10 cellular contexts compared by ENCODE assay signal in the genomic region with DNA sequence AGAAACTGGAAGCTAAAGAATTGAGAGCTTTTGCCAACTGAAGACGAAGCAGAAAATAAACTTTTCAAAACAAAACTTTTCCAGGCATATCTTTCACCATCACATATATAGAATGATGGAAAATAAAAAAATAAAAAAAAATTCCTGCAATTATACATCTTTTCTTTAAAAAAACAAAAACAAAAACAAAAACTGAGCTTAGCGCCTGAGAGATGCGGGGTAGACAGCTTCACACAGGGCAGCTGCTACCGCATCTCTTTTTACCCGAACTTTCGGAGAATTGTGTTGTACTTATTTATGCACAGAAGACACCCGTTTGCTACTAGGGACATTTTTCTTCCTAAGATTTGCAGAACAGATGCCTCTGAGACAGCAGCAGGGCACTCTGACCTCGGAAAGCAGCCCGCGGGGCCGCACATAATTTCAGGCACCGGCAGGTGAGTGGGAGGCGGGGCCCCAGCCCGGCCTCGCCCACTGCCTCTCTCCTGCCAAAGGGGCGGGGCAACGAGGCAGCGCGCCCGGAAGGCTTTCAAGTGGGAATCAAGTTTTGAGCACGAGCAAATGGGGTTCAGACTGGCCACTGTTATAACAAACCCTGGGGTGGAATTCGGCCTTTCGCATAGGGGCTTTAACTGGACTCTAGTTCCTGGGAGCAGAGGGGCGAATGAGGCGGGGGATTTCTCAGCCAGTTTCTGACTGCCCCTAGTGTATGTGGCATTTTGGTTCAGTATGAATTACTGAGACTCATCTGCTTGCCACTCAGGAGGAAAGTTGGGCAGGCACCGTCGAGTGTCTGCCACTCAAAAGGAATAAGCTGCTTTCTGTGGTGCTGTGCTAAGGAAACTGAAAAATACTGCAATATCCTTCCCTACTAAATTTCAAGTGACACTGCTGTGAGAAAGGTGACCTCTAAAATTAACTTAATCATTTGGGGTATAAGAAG. TPM values are rescaled to one million over a fixed set of nuclear protein-coding genes. Genes with fewer than 3 reads are reported as not detected.
DNase-seq lines count a peak whose midpoint lies in the region; ATAC-seq and TF ChIP-seq lines count a peak whose summit lies in the region.
"Had no signal": no experiment of that assay in that cellular context is flagged by ENCODE, and none has a peak within 500 bp of the region (broad histone marks: within the 10 kb centered on the region; RNA-seq: fewer than 3 reads in every experiment).

No MANE protein-coding gene starts in this region.

- H3K27me3 ChIP-seq in NT2/D1 (ENCODE audit: insufficient read depth, insufficient read length) (peaks cover 11% of the 10 kb centered on the region), left ventricle myocardium inferior (ENCODE audit: low read depth) (no peaks in the 10 kb centered on the region), trophoblast cell (ENCODE audit: insufficient read depth, low read length) (no peaks in the 10 kb centered on the region), MG63 (no peaks in the 10 kb centered on the region)

- peak overlapping the region; percentile 63 for H2BK5ac ChIP-seq in trophoblast cell (ENCODE audit: low read depth, low read length, poor library complexity)

- peak overlapping the region; percentile 54 for H4K8ac ChIP-seq in trophoblast cell (ENCODE audit: low read depth, low read length)

- H2BK12ac ChIP-seq in trophoblast cell (ENCODE audit: low read length) = no peak overlapping the region

- H2AFZ ChIP-seq in trophoblast cell (ENCODE audit: insufficient read depth, low read length, poor library complexity) = peak overlapping the region; percentile 10
- H2AFZ ChIP-seq: PC-9 had no signal

- no peaks in the 10 kb centered on the region for H3K4me1 ChIP-seq in NT2/D1 (ENCODE audit: insufficient read depth, insufficient read length)
- H3K4me1 ChIP-seq in left ventricle myocardium inferior = peaks cover 28% of the 10 kb centered on the region
- peaks cover 6% of the 10 kb centered on the region in 2 experiments for H3K4me1 ChIP-seq in trophoblast cell (ENCODE audit: control insufficient read depth in 1 of 2, insufficient read depth in 2 of 2, low read length in 2 of 2)

- H3K4me2 ChIP-seq in trophoblast cell (ENCODE audit: low read length) = peak overlapping the region; percentile 85
- H3K4me2 ChIP-seq: PC-9 had no signal

- peak overlapping the region; percentile 14 for H3K4me3 ChIP-seq in NT2/D1 (ENCODE audit: insufficient read length, low read depth)
- peak overlapping the region; percentile 10 for H3K4me3 ChIP-seq in left ventricle myocardium inferior
- peak overlapping the region; percentile 55 for H3K4me3 ChIP-seq in trophoblast cell (ENCODE audit: low read depth, low read length)
- H3K4me3 ChIP-seq in MG63 = no peak overlapping the region
- H3K4me3 ChIP-seq: PC-9 had no signal

- peak overlapping the region; percentile 62 for H4K12ac ChIP-seq in trophoblast cell (ENCODE audit: low read depth, low read length)

- intact Hi-C loops in left ventricle myocardium inferior (cut with micrococcal nuclease) = no loop called here

- peak overlapping the region; percentile 15 for H3K14ac ChIP-seq in trophoblast cell (ENCODE audit: low read length)

- H3K27ac ChIP-seq in left ventricle myocardium inferior (replicated peaks) = no peak overlapping the region
- no peak overlapping the region for H3K27ac ChIP-seq in trophoblast cell (ENCODE audit: low read depth, low read length)
- H3K27ac ChIP-seq: PC-9 had no signal

- WGBS in trophoblast cell (ENCODE audit: extremely low coverage, insufficient coverage, insufficient read length) = no CpG with 5 or more reads among the region's 27 CpGs

- no peak overlapping the region for H4K91ac ChIP-seq in trophoblast cell (ENCODE audit: low read depth, low read length)

- H2BK120ac ChIP-seq in trophoblast cell (ENCODE audit: insufficient read depth, low read length, poor library complexity) = no peak overlapping the region

- H3K79me1 ChIP-seq in trophoblast cell (ENCODE audit: low read length) = peaks cover 2% of the 10 kb centered on the region

- H3K36me3 ChIP-seq in NT2/D1 (ENCODE audit: insufficient read depth, insufficient read length, low read length) (peaks cover under 1% of the 10 kb centered on the region), left ventricle myocardium inferior (peaks cover 3% of the 10 kb centered on the region), trophoblast cell (ENCODE audit: control insufficient read depth in 1 of 2, insufficient read depth in 2 of 2, low read length in 2 of 2) (peaks cover 1 to 5% of the 10 kb centered on the region in 2 experiments), MG63 (peaks cover 6% of the 10 kb centered on the region)

- TF ChIP-seq CTCF in left ventricle myocardium inferior (IDR thresholded peaks at IDR 0.05; ENCODE audit: borderline replicate concordance) = no peak

- peak; percentile 81 for DNase-seq in LoVo (ENCODE audit: low spot score)
- DNase-seq in NT2/D1 (ENCODE audit: low read depth, low spot score) = peak; percentile 32
- no peak for DNase-seq in left ventricle myocardium inferior
- peak; percentile 64 to 71 for DNase-seq in trophoblast cell
- no peak for DNase-seq in MG63
- DNase-seq: PC-9; stimulated activated CD4-positive, alpha-beta T cell treated with anti-CD3 and anti-CD28 coated beads, Interleukin-4, amount 100 ng/mL, for 24 hours had no signal

- ATAC-seq in HG02610 (IDR thresholded peaks at IDR 0.05; ENCODE audit: unreplicated experiment) = no peak
- ATAC-seq in HG03469 (IDR thresholded peaks at IDR 0.05; ENCODE audit: unreplicated experiment) = no peak
- ATAC-seq in GM19395 (IDR thresholded peaks at IDR 0.05; ENCODE audit: unreplicated experiment) = no peak

- no peak overlapping the region for H3K9ac ChIP-seq in NT2/D1 (ENCODE audit: insufficient read length, low read depth)
- H3K9ac ChIP-seq in trophoblast cell (ENCODE audit: low read length) = no peak overlapping the region

- no peak overlapping the region for H3K4ac ChIP-seq in trophoblast cell (ENCODE audit: low read depth, low read length)

- no peak overlapping the region for H3K23ac ChIP-seq in trophoblast cell (ENCODE audit: low read length)

- H2AK5ac ChIP-seq in trophoblast cell (ENCODE audit: low read length) = no peak overlapping the region

- peak overlapping the region; percentile 84 for H3K18ac ChIP-seq in trophoblast cell (ENCODE audit: low read length)

- H3K9me3 ChIP-seq in NT2/D1 (ENCODE audit: insufficient read depth, low read length) = no peaks in the 10 kb centered on the region
- no peaks in the 10 kb centered on the region for H3K9me3 ChIP-seq in left ventricle myocardium inferior (replicated peaks)
- H3K9me3 ChIP-seq in trophoblast cell (ENCODE audit: insufficient read depth, low read depth, low read length) = no peaks in the 10 kb centered on the region
- no peaks in the 10 kb centered on the region for H3K9me3 ChIP-seq in MG63

- H3K79me2 ChIP-seq in trophoblast cell (ENCODE audit: control insufficient read depth, insufficient read depth, low read length, poor library complexity) = peaks cover 2% of the 10 kb centered on the region

RNA-seq across cellular contexts. Expression of a gene that starts 18.5 kb away (rescaled TPM):
- total RNA-seq in left ventricle myocardium inferior = 13.6 TPM
- 30.9 and 34.0 TPM in 2 replicates for polyA plus RNA-seq in trophoblast cell (2013)
- 6.6 and 7.7 TPM in 2 replicates for total RNA-seq in MG63 (2014; rRNA removed; shearing (Covaris generic); ENCODE audit: low replicate concordance)

Comparison
In these comparisons a context has a peak if more than half of its experiments do, and no peak if none do; other contexts are left out.
1. DNase-seq: peak in LoVo (single experiment), NT2/D1 (single experiment) and trophoblast cell (2 of 2); none in left ventricle myocardium inferior (single experiment) and MG63 (single experiment).